ENCODE assay signal across 26 cellular contexts in genomic region chr4:147994076-147994475, GRCh38.
DNase-seq lines count a peak whose midpoint lies in the region; ATAC-seq, FAIRE-seq and TF ChIP-seq lines count a peak whose summit lies in the region.
"Had no signal": no experiment of that assay in that cellular context is flagged by ENCODE, and none has a peak within 500 bp of the region (broad histone marks: within the 10 kb centered on the region; RNA-seq: fewer than 3 reads in every experiment).

No MANE protein-coding gene starts in this region.

- peak; percentile 32 for DNase-seq in D721Med (ENCODE audit: insufficient read length, low spot score)
- DNase-seq in NCI-H82 treated with DMSO at 0.1 percent for 48 hours (lab: John Stamatoyannopoulos, UW; ENCODE audit: unreplicated experiment): peak; percentile 90
- DNase-seq in dedifferentiated amniotic fluid mesenchymal stem cell (ENCODE audit: extremely low spot score): peak; percentile 42
- no peak for DNase-seq in activated naive CD4-positive, alpha-beta T cell treated with anti-CD3 and anti-CD28 coated beads, Interleukin-2, amount 50 U/mL, for 72 hours (ENCODE audit: low spot score in 2 of 2)
- DNase-seq in endothelial cell (ENCODE audit: low spot score): no peak
- DNase-seq: activated CD4-positive, alpha-beta T cell treated with anti-CD3 and anti-CD28 coated beads, Interleukin-2, amount 50 U/mL, for 48 hours; activated naive CD4-positive, alpha-beta T cell; body of pancreas; CD8-positive, alpha-beta T cell; esophagus squamous epithelium; KG1; kidney; mammary epithelial cell; naive thymus-derived CD8-positive, alpha-beta T cell; NCI-H1048; NCI-H2029; pancreas; sigmoid colon; stimulated activated CD4-positive, alpha-beta T cell treated with anti-CD3 and anti-CD28 coated beads, Interleukin-1b, Interleukin-23, amount 100 ng/mL, for 48 hours; stimulated activated naive CD4-positive, alpha-beta T cell treated with Interleukin-2 at 50 U/mL for 16 hours had no signal

- TF ChIP-seq CTCF in D721Med (IDR thresholded peaks at IDR 0.05; ENCODE audit: insufficient read depth, missing control alignments) (no peak), nephron (IDR thresholded peaks at IDR 0.05; ENCODE audit: unreplicated experiment in 3 of 3) (no peak), endothelial cell (IDR thresholded peaks at IDR 0.05; ENCODE audit: unreplicated experiment) (no peak)

- H3K27ac Mint-ChIP-seq in nephron (peak overlapping the region; percentile 58 to 90 (median 79)), endothelial cell (ENCODE audit: unreplicated experiment) (no peak overlapping the region)
- H3K27ac Mint-ChIP-seq in activated naive CD4-positive, alpha-beta T cell treated with anti-CD3 and anti-CD28 coated beads, Interleukin-2, amount 50 U/mL, for 72 hours: no peak overlapping the region
- H3K27ac Mint-ChIP-seq: CD8-positive, alpha-beta T cell; T-helper 1 cell treated with Interleukin-12 subunit alpha and Interleukin-12 subunit beta and Interleukin-4 antibody, amounts not matched to agents 30 μg/mL and 1 μg/mL, for 36 hours; WTC11 had no signal

- H3K4me1 Mint-ChIP-seq in nephron (peaks cover 43% of the 10 kb centered on the region), endothelial cell (ENCODE audit: unreplicated experiment) (no peaks in the 10 kb centered on the region)
- H3K4me1 Mint-ChIP-seq: naive thymus-derived CD8-positive, alpha-beta T cell had no signal

- no peaks in the 10 kb centered on the region for H3K27me3 Mint-ChIP-seq in nephron (ENCODE audit: low read depth)
- H3K27me3 Mint-ChIP-seq in endothelial cell (ENCODE audit: unreplicated experiment): no peaks in the 10 kb centered on the region
- H3K27me3 Mint-ChIP-seq: naive thymus-derived CD8-positive, alpha-beta T cell had no signal

- H3K9me3 Mint-ChIP-seq in nephron: peaks cover 2% of the 10 kb centered on the region
- no peaks in the 10 kb centered on the region for H3K9me3 Mint-ChIP-seq in activated naive CD4-positive, alpha-beta T cell treated with anti-CD3 and anti-CD28 coated beads, Interleukin-2, amount 50 U/mL, for 72 hours
- no peaks in the 10 kb centered on the region for H3K9me3 Mint-ChIP-seq in endothelial cell (ENCODE audit: unreplicated experiment)
- H3K9me3 Mint-ChIP-seq: CD8-positive, alpha-beta T cell; naive thymus-derived CD8-positive, alpha-beta T cell; T-helper 1 cell treated with Interleukin-12 subunit alpha and Interleukin-12 subunit beta and Interleukin-4 antibody, amounts not matched to agents 30 μg/mL and 1 μg/mL, for 36 hours; WTC11 had no signal

- H3K36me3 Mint-ChIP-seq in nephron (ENCODE audit: low read depth): peaks cover 6% of the 10 kb centered on the region
- H3K36me3 Mint-ChIP-seq in activated naive CD4-positive, alpha-beta T cell treated with anti-CD3 and anti-CD28 coated beads, Interleukin-2, amount 50 U/mL, for 72 hours: no peaks in the 10 kb centered on the region
- no peaks in the 10 kb centered on the region for H3K36me3 Mint-ChIP-seq in endothelial cell (ENCODE audit: low read depth, unreplicated experiment)
- H3K36me3 Mint-ChIP-seq: CD8-positive, alpha-beta T cell; naive thymus-derived CD8-positive, alpha-beta T cell; WTC11 had no signal

- FAIRE-seq in D721Med (lab: Jason Lieb, UNC): peak; percentile 98
- FAIRE-seq: GM18507, kidney, pancreas had no signal

- peak overlapping the region in 1 of 3 experiments; percentile 26 for H3K4me3 Mint-ChIP-seq in nephron
- H3K4me3 Mint-ChIP-seq in endothelial cell (ENCODE audit: unreplicated experiment): no peak overlapping the region
- H3K4me3 Mint-ChIP-seq: CD8-positive, alpha-beta T cell; naive thymus-derived CD8-positive, alpha-beta T cell; T-helper 1 cell treated with Interleukin-12 subunit alpha and Interleukin-12 subunit beta and Interleukin-4 antibody, amounts not matched to agents 30 μg/mL and 1 μg/mL, for 36 hours; WTC11 had no signal

- no peak for ATAC-seq in activated naive CD4-positive, alpha-beta T cell treated with anti-CD3 and anti-CD28 coated beads, Interleukin-2, amount 50 U/mL, for 72 hours
- no peak for ATAC-seq in HG03139 (IDR thresholded peaks at IDR 0.05; ENCODE audit: unreplicated experiment)
- no peak for ATAC-seq in GM19328 (IDR thresholded peaks at IDR 0.05; ENCODE audit: unreplicated experiment)
- ATAC-seq: body of pancreas; CD8-positive, alpha-beta T cell; naive thymus-derived CD8-positive, alpha-beta T cell; pancreas had no signal

Comparison
In these comparisons a context has a peak if more than half of its experiments do, and no peak if none do; other contexts are left out.
1. DNase-seq: peak in D721Med (single experiment), NCI-H82 treated with DMSO at 0.1 percent for 48 hours (single experiment) and dedifferentiated amniotic fluid mesenchymal stem cell (single experiment); none in activated naive CD4-positive, alpha-beta T cell treated with anti-CD3 and anti-CD28 coated beads, Interleukin-2, amount 50 U/mL, for 72 hours (0 of 2) and endothelial cell (single experiment).
2. H3K27ac Mint-ChIP-seq: peak in nephron (3 of 3); none in activated naive CD4-positive, alpha-beta T cell treated with anti-CD3 and anti-CD28 coated beads, Interleukin-2, amount 50 U/mL, for 72 hours (0 of 2) and endothelial cell (single experiment).